26 cellular contexts compared by ENCODE assay signal in the genomic region with DNA sequence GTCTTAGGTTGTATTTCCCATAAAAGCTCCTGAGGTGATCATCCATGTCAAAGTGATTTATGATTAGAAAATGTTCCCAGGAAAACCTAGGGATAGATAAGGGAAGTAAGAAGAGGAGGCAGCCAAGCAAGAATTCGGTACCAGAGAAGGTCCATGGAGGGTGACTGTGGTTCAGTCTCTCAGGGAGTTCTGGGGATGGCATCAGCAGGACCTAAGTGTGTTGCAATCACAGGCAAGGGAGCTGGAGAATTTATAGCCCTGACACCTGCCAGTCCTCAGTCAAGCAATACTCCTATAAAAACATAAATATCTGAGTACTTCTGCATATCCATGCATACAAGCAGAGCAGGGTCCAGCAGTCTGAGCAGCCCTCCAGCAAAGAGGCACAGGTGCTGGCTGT.
"Had no signal": no experiment of that assay in that cellular context is flagged by ENCODE, and none has a peak within 500 bp of the region (broad histone marks: within the 10 kb centered on the region; RNA-seq: fewer than 3 reads in every experiment).

No MANE protein-coding gene starts in this region.

- H3K9ac ChIP-seq: neural progenitor cell, parathyroid adenoma had no signal

- FAIRE-seq: small intestine, urothelium cell line had no signal

- ATAC-seq: naive thymus-derived CD4-positive, alpha-beta T cell; natural killer cell; psoas muscle; right cardiac atrium; sciatic nerve; stimulated activated effector memory CD8-positive, alpha-beta T cell treated with anti-CD3 and anti-CD28 coated beads, Interleukin-12 subunit alpha, Interleukin-12 subunit beta, amount 100 ng/mL, for 72 hours; stimulated activated naive B cell treated with anti-CD40 and anti-IgM and Interleukin-4, amounts not matched to agents 10 μg/mL and 1 μg/mL and 100 μg/mL, for 72 hours had no signal

- H3K27ac ChIP-seq: neural progenitor cell, ovary, parathyroid adenoma, psoas muscle, stomach, thoracic aorta, thyroid gland, tibial nerve, upper lobe of left lung, vagina had no signal

- H3K4me1 ChIP-seq: neural progenitor cell, parathyroid adenoma, psoas muscle, stomach, tibial nerve, upper lobe of left lung, vagina had no signal

- H2AFZ ChIP-seq: neural progenitor cell, parathyroid adenoma had no signal

- H3K79me2 ChIP-seq: parathyroid adenoma had no signal

- DNase-seq: naive thymus-derived CD4-positive, alpha-beta T cell; natural killer cell; occipital lobe; ovary; posterior cingulate gyrus; psoas muscle; right cardiac atrium; small intestine; stimulated activated CD4-positive, alpha-beta T cell treated with anti-CD3 and anti-CD28 coated beads, Interleukin-15, amount 100 ng/mL, for 24 hours; stimulated activated CD4-positive, alpha-beta T cell treated with anti-CD3 and anti-CD28 coated beads, Interleukin-2, amount 100 ng/mL, for 24 hours; stimulated activated CD4-positive, alpha-beta T cell treated with anti-CD3 and anti-CD28 coated beads, Interleukin-2, amount 100 ng/mL, for 48 hours; stimulated activated CD4-positive, alpha-beta T cell treated with anti-CD3 and anti-CD28 coated beads, Interleukin-4, amount 100 ng/mL, for 24 hours; stimulated activated naive B cell treated with anti-CD40 and anti-IgM and Interleukin-4, amounts not matched to agents 10 μg/mL and 1 μg/mL and 100 μg/mL, for 72 hours; stimulated activated naive CD4-positive, alpha-beta T cell treated with Interleukin-2 at 50 U/mL for 16 hours; stomach; thyroid gland; trophoblast cell; upper lobe of left lung had no signal

- H3K36me3 ChIP-seq: neural progenitor cell, ovary, stomach, thoracic aorta, thyroid gland, tibial nerve, upper lobe of left lung, vagina had no signal

- H3K4me2 ChIP-seq: neural progenitor cell had no signal

- H3K4me3 ChIP-seq: neural progenitor cell, ovary, psoas muscle, stomach, thoracic aorta, thyroid gland, tibial nerve, upper lobe of left lung, vagina had no signal

- H3K27me3 ChIP-seq: ovary, thyroid gland, upper lobe of left lung, vagina had no signal

- H3K9me3 ChIP-seq: ovary, psoas muscle, thoracic aorta, thyroid gland, upper lobe of left lung, vagina had no signal
